1 cellular context compared by ENCODE assay signal in the genomic region with DNA sequence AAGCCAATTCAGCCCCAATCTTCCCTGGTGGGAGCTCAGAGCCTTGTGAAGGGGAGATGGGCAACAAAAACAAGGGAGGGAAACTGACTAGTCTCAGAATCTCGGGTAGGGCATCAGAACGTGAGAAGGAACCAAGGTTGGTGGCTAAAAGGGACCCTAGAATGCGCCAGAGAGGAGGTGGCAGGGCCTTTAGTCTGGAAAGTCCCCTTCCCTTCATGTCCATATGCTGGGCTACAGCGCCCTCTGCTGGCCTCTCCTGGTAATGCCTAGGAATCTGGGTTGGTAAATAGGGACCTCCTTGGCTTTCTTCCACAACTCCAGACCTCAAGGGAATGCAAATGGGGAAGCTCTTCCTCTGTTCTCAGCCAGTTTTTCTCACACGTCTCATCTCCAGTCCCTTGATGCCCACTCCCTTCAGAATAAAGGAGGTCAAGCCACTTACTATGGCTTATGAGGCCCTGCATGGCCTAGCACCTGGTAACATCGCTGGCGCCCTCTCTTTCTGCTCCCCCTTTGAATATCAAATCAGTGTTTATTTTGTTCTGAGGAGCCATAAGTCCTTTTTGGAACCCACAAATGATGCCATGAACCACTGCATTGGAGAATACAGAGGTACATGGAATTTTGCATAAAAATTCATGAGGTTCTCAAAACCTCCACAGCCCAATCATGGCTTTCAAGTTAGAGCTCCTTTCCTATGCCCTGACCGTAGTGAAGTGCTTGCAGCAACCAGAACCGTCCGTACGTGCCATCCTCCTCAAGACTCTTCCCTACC.
TF ChIP-seq lines count a peak whose summit lies in the region.

No MANE protein-coding gene starts in this region.

TF ChIP-seq in HCT116, 20 proteins besides CTCF, POLR2A, EP300 and RAD21:
- TF ChIP-seq EGR1 (IDR thresholded peaks at IDR 0.05; ENCODE audit: low read depth) (no peak), POLR2AphosphoS5 (IDR thresholded peaks at IDR 0.05; ENCODE audit: low read depth, low read length) (peak; percentile 67), FOSL1 (IDR thresholded peaks at IDR 0.05; ENCODE audit: low read depth) (no peak), TCF7L2 (IDR thresholded peaks at IDR 0.05; ENCODE audit: borderline replicate concordance, extremely low read depth, insufficient read depth, insufficient read length) (no peak), ZNF274 (IDR thresholded peaks at IDR 0.05; ENCODE audit: low read depth, low read length) (no peak), SRF (IDR thresholded peaks at IDR 0.05; ENCODE audit: low read depth) (no peak), JUND (IDR thresholded peaks at IDR 0.05) (peak; percentile 3; the same call in 1 of the 2 replicates)
- TF ChIP-seq, protein P1, sequence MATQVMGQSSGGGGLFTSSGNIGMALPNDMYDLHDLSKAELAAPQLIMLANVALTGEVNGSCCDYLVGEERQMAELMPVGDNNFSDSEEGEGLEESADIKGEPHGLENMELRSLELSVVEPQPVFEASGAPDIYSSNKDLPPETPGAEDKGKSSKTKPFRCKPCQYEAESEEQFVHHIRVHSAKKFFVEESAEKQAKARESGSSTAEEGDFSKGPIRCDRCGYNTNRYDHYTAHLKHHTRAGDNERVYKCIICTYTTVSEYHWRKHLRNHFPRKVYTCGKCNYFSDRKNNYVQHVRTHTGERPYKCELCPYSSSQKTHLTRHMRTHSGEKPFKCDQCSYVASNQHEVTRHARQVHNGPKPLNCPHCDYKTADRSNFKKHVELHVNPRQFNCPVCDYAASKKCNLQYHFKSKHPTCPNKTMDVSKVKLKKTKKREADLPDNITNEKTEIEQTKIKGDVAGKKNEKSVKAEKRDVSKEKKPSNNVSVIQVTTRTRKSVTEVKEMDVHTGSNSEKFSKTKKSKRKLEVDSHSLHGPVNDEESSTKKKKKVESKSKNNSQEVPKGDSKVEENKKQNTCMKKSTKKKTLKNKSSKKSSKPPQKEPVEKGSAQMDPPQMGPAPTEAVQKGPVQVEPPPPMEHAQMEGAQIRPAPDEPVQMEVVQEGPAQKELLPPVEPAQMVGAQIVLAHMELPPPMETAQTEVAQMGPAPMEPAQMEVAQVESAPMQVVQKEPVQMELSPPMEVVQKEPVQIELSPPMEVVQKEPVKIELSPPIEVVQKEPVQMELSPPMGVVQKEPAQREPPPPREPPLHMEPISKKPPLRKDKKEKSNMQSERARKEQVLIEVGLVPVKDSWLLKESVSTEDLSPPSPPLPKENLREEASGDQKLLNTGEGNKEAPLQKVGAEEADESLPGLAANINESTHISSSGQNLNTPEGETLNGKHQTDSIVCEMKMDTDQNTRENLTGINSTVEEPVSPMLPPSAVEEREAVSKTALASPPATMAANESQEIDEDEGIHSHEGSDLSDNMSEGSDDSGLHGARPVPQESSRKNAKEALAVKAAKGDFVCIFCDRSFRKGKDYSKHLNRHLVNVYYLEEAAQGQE (IDR thresholded peaks at IDR 0.05; ENCODE audit: low read depth), result no peak
